14 cellular contexts compared by ENCODE assay signal in genomic region chr13:35839746-35840273, GRCh38.
"Had no signal": no experiment of that assay in that cellular context is flagged by ENCODE, and none has a peak within 500 bp of the region (broad histone marks: within the 10 kb centered on the region; RNA-seq: fewer than 3 reads in every experiment).

No MANE protein-coding gene starts in this region.

- H3K27me3 ChIP-seq: tibial artery had no signal

- H3K9me3 ChIP-seq: tibial artery had no signal

- H3K4me3 ChIP-seq: coronary artery, tibial artery had no signal

- ATAC-seq: activated CD8-positive, alpha-beta memory T cell treated with anti-CD3 and anti-CD28 coated beads, Interleukin-2, amount 10 ng/mL, durations not matched to agents 7 days and 5 days; activated naive CD4-positive, alpha-beta T cell treated with anti-CD3 and anti-CD28 coated beads, Interleukin-2, amount 50 U/mL, for 72 hours; effector memory CD8-positive, alpha-beta T cell; left colon; stimulated activated naive CD8-positive, alpha-beta T cell treated with anti-CD3 and anti-CD28 coated beads, Interleukin-15, Interleukin-2, amounts not matched to agents 100 U/mL and 50 U/mL, for 24 hours had no signal

- H3K36me3 ChIP-seq: tibial artery had no signal

- DNase-seq: activated CD4-positive, alpha-beta T cell treated with anti-CD3 and anti-CD28 coated beads for 1 hour; activated CD4-positive, alpha-beta T cell treated with anti-CD3 and anti-CD28 coated beads, Interleukin-2, amount 50 U/mL, for 48 hours; activated CD8-positive, alpha-beta memory T cell treated with anti-CD3 and anti-CD28 coated beads, Interleukin-2, amount 10 ng/mL, durations not matched to agents 7 days and 5 days; activated effector memory CD4-positive, alpha-beta T cell treated with anti-CD3 and anti-CD28 coated beads, Interleukin-2, amount 50 U/mL, for 16 hours; activated T-cell treated with anti-CD3 and anti-CD28 coated beads, Interleukin-2, amount 50 U/mL, for 24 hours; amniotic stem cell; effector memory CD8-positive, alpha-beta T cell; left colon; stimulated activated CD4-positive, alpha-beta T cell treated with anti-CD3 and anti-CD28 coated beads, Interleukin-2, amount 100 ng/mL, for 48 hours; stimulated activated CD8-positive, alpha-beta memory T cell treated with anti-CD3 and anti-CD28 coated beads, Interleukin-4, amount 100 ng/mL, for 48 hours; stimulated activated naive CD8-positive, alpha-beta T cell treated with anti-CD3 and anti-CD28 coated beads, Interleukin-15, Interleukin-2, amounts not matched to agents 100 U/mL and 50 U/mL, for 24 hours; tibial artery had no signal

- H3K27ac ChIP-seq: coronary artery, tibial artery had no signal
